In the genomic region with DNA sequence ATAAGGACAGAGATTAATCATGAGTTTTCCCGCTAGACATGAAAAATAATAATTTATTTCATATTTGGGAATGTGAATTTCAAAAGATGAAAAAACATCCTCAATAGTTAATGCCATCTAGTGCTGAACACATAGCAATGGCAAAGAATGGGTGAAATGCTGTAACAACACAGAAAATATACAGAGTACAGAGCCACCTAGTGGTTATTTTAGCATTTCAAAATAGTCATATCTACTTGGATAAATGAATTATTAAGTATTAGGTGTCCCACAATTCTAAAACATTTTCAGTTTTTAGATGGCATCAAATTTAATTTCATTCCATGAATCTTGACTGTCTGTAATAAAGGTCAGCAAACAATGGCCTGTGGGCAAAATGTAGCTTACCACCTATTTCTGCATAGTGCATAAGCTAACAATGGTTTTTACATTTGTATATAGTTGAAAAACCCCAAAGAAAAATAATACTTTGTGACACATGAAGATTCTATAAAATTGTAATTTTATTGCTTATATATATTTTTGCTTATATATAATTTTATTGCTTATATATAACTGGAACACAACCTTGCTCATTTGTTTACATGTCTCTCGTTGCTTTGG, we compare ENCODE assay signal across 8 cellular contexts.
DNase-seq lines count a peak whose midpoint lies in the region; ATAC-seq and TF ChIP-seq lines count a peak whose summit lies in the region.

No MANE protein-coding gene starts in this region.

- H3K9me3 ChIP-seq in endodermal cell (ENCODE audit: control insufficient read depth, low read length) (no peaks in the 10 kb centered on the region), psoas muscle (no peaks in the 10 kb centered on the region)

- H3K27me3 ChIP-seq in GM06990 (replicated peaks; ENCODE audit: control insufficient read depth, insufficient read depth, low read length) (no peaks in the 10 kb centered on the region), endodermal cell (ENCODE audit: control insufficient read depth, insufficient read depth, low read length, poor library complexity, severe bottlenecking) (no peaks in the 10 kb centered on the region), psoas muscle (ENCODE audit: insufficient read depth in 3 of 3, low read length in 2 of 3) (no peaks in the 10 kb centered on the region)

- no peak overlapping the region for H3K9ac ChIP-seq in endodermal cell (ENCODE audit: extremely low read depth, low read length, poor library complexity, severe bottlenecking)

- peaks cover 3% of the 10 kb centered on the region for H3K36me3 Mint-ChIP-seq in endodermal cell (ENCODE audit: low read depth)

- WGBS in endodermal cell (ENCODE audit: insufficient coverage in 1 of 2, insufficient read length in 1 of 2), 2 experiments, result 100% methylated on average over 1 of the region's 2 CpGs; no CpG with 5 or more reads in 1 of the 2 experiments
- 40 to 50% (median 49%) methylated on average over 2 of the region's 2 CpGs for WGBS in psoas muscle, 3 donors

- ATAC-seq in HG02852 (IDR thresholded peaks at IDR 0.05; ENCODE audit: unreplicated experiment), result peak; percentile 83
- no peak for ATAC-seq in psoas muscle
- ATAC-seq in GM21367 (IDR thresholded peaks at IDR 0.05; ENCODE audit: unreplicated experiment), result no peak

- H3K27ac Mint-ChIP-seq in endodermal cell, result no peak overlapping the region

- H3K9me3 Mint-ChIP-seq in endodermal cell, result peaks cover 28% of the 10 kb centered on the region

- intact Hi-C loops in psoas muscle (cut with DNase I), result no loop called here
- intact Hi-C loops in posterior cingulate gyrus (cut with DNase I), result no loop called here

- H3K27ac ChIP-seq in endodermal cell (ENCODE audit: low read depth, low read length) (no peak overlapping the region), psoas muscle (no peak overlapping the region)

- no peaks in the 10 kb centered on the region for H3K36me3 ChIP-seq in GM06990 (ENCODE audit: control insufficient read depth, insufficient read depth, low read length)
- no peaks in the 10 kb centered on the region for H3K36me3 ChIP-seq in endodermal cell (ENCODE audit: control insufficient read depth, insufficient read depth, low read length)
- no peaks in the 10 kb centered on the region for H3K36me3 ChIP-seq in psoas muscle (ENCODE audit: insufficient read depth in 1 of 2, low read depth in 1 of 2)

- H3K27me3 Mint-ChIP-seq in endodermal cell (ENCODE audit: insufficient read depth), result no peaks in the 10 kb centered on the region

- H3K4me3 ChIP-seq in GM06990 (replicated peaks; ENCODE audit: low read depth, low read length) (no peak overlapping the region), endodermal cell (ENCODE audit: low read length) (no peak overlapping the region), psoas muscle (no peak overlapping the region)

- H3K4me1 ChIP-seq in endodermal cell (ENCODE audit: control insufficient read depth, insufficient read depth, low read length), result no peaks in the 10 kb centered on the region
- H3K4me1 ChIP-seq in psoas muscle, result no peaks in the 10 kb centered on the region

- no peak overlapping the region for H3K4me3 Mint-ChIP-seq in endodermal cell

- no peaks in the 10 kb centered on the region for H3K4me1 Mint-ChIP-seq in endodermal cell

- DNase-seq in GM06990 (ENCODE audit: extremely low read depth, insufficient read length) (no peak), NCI-H748 (lab: John Stamatoyannopoulos, UW; ENCODE audit: unreplicated experiment) (peak; percentile 29), endodermal cell (no peak), psoas muscle (no peak), posterior cingulate gyrus (no peak)
- DNase-seq in NK-92 treated with Interleukin-12 subunit alpha and Interleukin-12 subunit beta, amount 100 ng/mL, for 24 hours (lab: John Stamatoyannopoulos, UW), result no peak

- peak; percentile 62 for TF ChIP-seq CTCF in GM06990 (IDR thresholded peaks at IDR 0.05; ENCODE audit: insufficient read depth, low read length, poor library complexity, severe bottlenecking)
- TF ChIP-seq CTCF in endodermal cell (conservative IDR thresholded peaks at IDR 0.05), result peak; percentile 80
- peak; percentile 43 for TF ChIP-seq CTCF in psoas muscle (IDR thresholded peaks at IDR 0.05)
